In the genomic region with DNA sequence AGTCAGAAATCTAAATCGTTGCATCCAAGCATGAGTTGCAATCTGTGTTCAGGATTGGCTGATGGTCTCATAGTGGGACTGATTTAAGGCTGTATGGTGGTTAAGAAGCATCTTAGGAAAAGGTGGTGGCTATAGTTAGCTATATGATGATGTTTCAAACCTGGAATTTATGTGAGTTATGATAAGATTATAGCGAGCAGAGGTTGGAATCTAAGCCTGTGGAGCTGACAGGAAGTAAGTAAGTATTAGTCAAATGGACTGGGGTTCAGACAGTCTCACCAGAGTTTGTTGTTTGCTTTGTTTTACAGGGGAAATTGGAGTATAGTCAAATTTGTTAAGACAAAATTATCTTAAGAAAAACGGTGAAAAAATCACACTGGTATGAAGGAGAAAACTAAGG, we compare ENCODE assay signal across 27 cellular contexts. TPM values are rescaled to one million over a fixed set of nuclear protein-coding genes. Genes with fewer than 3 reads are reported as not detected.
"Had no signal": no experiment of that assay in that cellular context is flagged by ENCODE, and none has a peak within 500 bp of the region (broad histone marks: within the 10 kb centered on the region; RNA-seq: fewer than 3 reads in every experiment).

No MANE protein-coding gene starts in this region.

- DNase-seq: activated CD4-positive, alpha-beta T cell treated with anti-CD3 and anti-CD28 coated beads for 4 hours; activated CD4-positive, alpha-beta T cell treated with anti-CD3 and anti-CD28 coated beads, Interleukin-2, amount 50 U/mL, for 48 hours; activated CD4-positive, CD25-positive, alpha-beta regulatory T cell; activated CD8-positive, alpha-beta memory T cell treated with anti-CD3 and anti-CD28 coated beads, Interleukin-2, amount 50 U/mL, for 48 hours; activated naive CD4-positive, alpha-beta T cell treated with anti-CD3 and anti-CD28 coated beads for 36 hours; activated naive CD8-positive, alpha-beta T cell treated with anti-CD3 and anti-CD28 coated beads, Interleukin-2, amount 10 ng/mL, durations not matched to agents 7 days and 5 days; activated T-cell treated with anti-CD3 and anti-CD28 coated beads, Interleukin-2, amount 50 U/mL, for 4 hours; amygdala; body of pancreas; dermis blood vessel endothelial cell; effector memory CD4-positive, alpha-beta T cell; glutamatergic neuron; hippocampal formation; kidney glomerular epithelial cell; left ventricle myocardium superior; midbrain; pancreas; psoas muscle; stimulated activated CD4-positive, alpha-beta T cell treated with anti-CD3 and anti-CD28 coated beads, Interleukin-12 subunit alpha, Interleukin-12 subunit beta, amount 100 ng/mL, for 4 hours; stimulated activated naive CD8-positive, alpha-beta T cell treated with anti-CD3 and anti-CD28 coated beads, Interleukin-15, amount 100 ng/mL, for 72 hours; tibial artery had no signal

- H3K9me3 ChIP-seq: body of pancreas, pancreas, psoas muscle, right atrium auricular region, tibial artery had no signal

- H3K4me1 ChIP-seq: body of pancreas, pancreas, psoas muscle, right atrium auricular region had no signal

- ATAC-seq: activated T-cell treated with anti-CD3 and anti-CD28 coated beads, Interleukin-2, amount 50 U/mL, for 4 hours; body of pancreas; esophagus mucosa; left ventricle myocardium superior; pancreas; psoas muscle; stimulated activated naive CD8-positive, alpha-beta T cell treated with anti-CD3 and anti-CD28 coated beads, Interleukin-15, amount 100 ng/mL, for 72 hours had no signal

- H3K36me3 Mint-ChIP-seq: activated naive CD8-positive, alpha-beta T cell treated with anti-CD3 and anti-CD28 coated beads, Interleukin-2, amount 10 ng/mL, durations not matched to agents 7 days and 5 days had no signal

- H3K4me3 ChIP-seq: body of pancreas, pancreas, psoas muscle, right atrium auricular region, tibial artery had no signal

- H3K36me3 ChIP-seq: pancreas, right atrium auricular region, tibial artery had no signal

- H3K27ac Mint-ChIP-seq: activated naive CD4-positive, alpha-beta T cell treated with anti-CD3 and anti-CD28 coated beads for 36 hours; activated naive CD8-positive, alpha-beta T cell treated with anti-CD3 and anti-CD28 coated beads, Interleukin-2, amount 10 ng/mL, durations not matched to agents 7 days and 5 days; activated T-helper 2 cell treated with anti-CD3 and anti-CD28 coated beads, Interferon-gamma antibody, Interleukin-2, Interleukin-4, amounts not matched to agents 10 μg/mL and 5 μg/mL and 100 μg/mL, durations not matched to agents 14 hours and 24 hours and 36 hours; nephron; stimulated activated naive CD8-positive, alpha-beta T cell treated with anti-CD3 and anti-CD28 coated beads, Interleukin-15, amount 100 ng/mL, for 72 hours had no signal

- H3K4me1 Mint-ChIP-seq: activated naive CD8-positive, alpha-beta T cell treated with anti-CD3 and anti-CD28 coated beads, Interleukin-2, amount 10 ng/mL, durations not matched to agents 7 days and 5 days; stimulated activated naive CD8-positive, alpha-beta T cell treated with anti-CD3 and anti-CD28 coated beads, Interleukin-15, amount 100 ng/mL, for 72 hours had no signal

- H3K4me3 Mint-ChIP-seq: activated naive CD4-positive, alpha-beta T cell treated with anti-CD3 and anti-CD28 coated beads for 36 hours; activated naive CD8-positive, alpha-beta T cell treated with anti-CD3 and anti-CD28 coated beads, Interleukin-2, amount 10 ng/mL, durations not matched to agents 7 days and 5 days; activated T-cell treated with anti-CD3 and anti-CD28 coated beads, Interleukin-2, amount 50 U/mL, for 4 hours; nephron; stimulated activated naive CD8-positive, alpha-beta T cell treated with anti-CD3 and anti-CD28 coated beads, Interleukin-15, amount 100 ng/mL, for 72 hours had no signal

- H3K27ac ChIP-seq: body of pancreas, pancreas, psoas muscle, right atrium auricular region had no signal

RNA-seq across cellular contexts. Expression of gene ANKRD7, which starts 56.7 kb away (rescaled TPM):
- total RNA-seq: activated T-helper 2 cell treated with anti-CD3 and anti-CD28 coated beads, Interferon-gamma antibody, Interleukin-2, Interleukin-4, amounts not matched to agents 10 μg/mL and 5 μg/mL and 100 μg/mL, durations not matched to agents 14 hours and 24 hours and 36 hours; chondrocyte; dermis blood vessel endothelial cell; esophagus mucosa; T-helper 1 cell treated with Interleukin-12 subunit alpha and Interleukin-12 subunit beta and Interleukin-4 antibody, amounts not matched to agents 30 ng/mL and 1 ng/mL, for 36 hours had no signal
